ENCODE assay signal across 13 cellular contexts in genomic region chr3:128483657-128484403, GRCh38. TPM values are rescaled to one million over a fixed set of nuclear protein-coding genes. Genes with fewer than 3 reads are reported as not detected.
A peak's percentile ranks its signal among the peaks of the same experiment; 100 is the strongest.
DNase-seq lines count a peak whose midpoint lies in the region; TF ChIP-seq lines count a peak whose summit lies in the region.
"Had no signal": no experiment of that assay in that cellular context is flagged by ENCODE, and none has a peak within 500 bp of the region (broad histone marks: within the 10 kb centered on the region; RNA-seq: fewer than 3 reads in every experiment).

No MANE protein-coding gene starts in this region.

- H3K9ac ChIP-seq in BLaER1 (peak overlapping the region; percentile 36; the same call in 1 of the 2 replicates), fibroblast of lung (ENCODE audit: insufficient read depth, low read length) (no peak overlapping the region), parathyroid adenoma (no peak overlapping the region)

- no peaks in the 10 kb centered on the region for H3K9me3 Mint-ChIP-seq in activated CD4-positive, alpha-beta T cell treated with anti-CD3 and anti-CD28 coated beads, Interleukin-2, amount 10 ng/mL, durations not matched to agents 7 days and 5 days

- H3K9me3 ChIP-seq in BLaER1 (no peaks in the 10 kb centered on the region), fibroblast of lung (ENCODE audit: control insufficient read depth, insufficient read depth, low read depth, low read length) (no peaks in the 10 kb centered on the region), parathyroid adenoma (ENCODE audit: control insufficient read depth, low read length) (no peaks in the 10 kb centered on the region)

- H4K20me1 ChIP-seq in BLaER1 (peaks cover 66% of the 10 kb centered on the region), fibroblast of lung (ENCODE audit: control insufficient read depth, extremely low read depth, insufficient read depth, low read length) (no peaks in the 10 kb centered on the region)

- DNase-seq in KBM-7 (peak; percentile 60), fibroblast of lung (ENCODE audit: low read depth in 2 of 2) (peak in 1 of 2 donors; percentile 33), amniotic stem cell (lab: John Stamatoyannopoulos, UW) (no peak), SKM-1 (lab: John Stamatoyannopoulos, UW; ENCODE audit: unreplicated experiment) (no peak)
- DNase-seq in effector CD8-positive, alpha-beta T cell (lab: John Stamatoyannopoulos, UW): no peak
- DNase-seq in activated CD4-positive, alpha-beta T cell treated with anti-CD3 and anti-CD28 coated beads, Interleukin-2, amount 10 ng/mL, durations not matched to agents 7 days and 5 days: no peak
- DNase-seq: DMS79 treated with DMSO at 0.1 percent for 48 hours; NCI-H187 treated with DMSO at 0.1 percent for 48 hours; stimulated activated CD4-positive, alpha-beta T cell treated with anti-CD3 and anti-CD28 coated beads, Interleukin-12 subunit alpha, Interleukin-12 subunit beta, amount 100 ng/mL, for 4 hours had no signal

- peaks cover 17% of the 10 kb centered on the region for H3K79me2 ChIP-seq in fibroblast of lung (ENCODE audit: control insufficient read depth, insufficient read depth, low read length)
- H3K79me2 ChIP-seq in parathyroid adenoma: no peaks in the 10 kb centered on the region

- POLR2A ChIA-PET in activated CD4-positive, alpha-beta T cell treated with anti-CD3 and anti-CD28 coated beads, Interleukin-2, amount 10 ng/mL, durations not matched to agents 7 days and 5 days (lab: Charles Lee): no interaction called here

- peak overlapping the region; percentile 79 for H3K4me2 ChIP-seq in BLaER1
- peak overlapping the region; percentile 56 for H3K4me2 ChIP-seq in fibroblast of lung (ENCODE audit: extremely low read depth, insufficient read depth, low read length)
- H3K4me2 ChIP-seq in parathyroid adenoma (ENCODE audit: low read length): peak overlapping the region; percentile 93

- CTCF ChIA-PET in activated CD4-positive, alpha-beta T cell treated with anti-CD3 and anti-CD28 coated beads, Interleukin-2, amount 10 ng/mL, durations not matched to agents 7 days and 5 days (lab: Charles Lee): interaction anchor here (0.6 to 3.5 kb wide), 5 partner anchors 49 to 763 kb away, joined by 3 to 9 read pairs (median 4); no protein-coding TSS in a partner anchor

- H3K4me1 ChIP-seq in BLaER1: peaks cover 67% of the 10 kb centered on the region
- H3K4me1 ChIP-seq in fibroblast of lung (ENCODE audit: control insufficient read depth, extremely low read depth, insufficient read depth, low read length): peaks cover 19% of the 10 kb centered on the region
- H3K4me1 ChIP-seq in parathyroid adenoma: peaks cover 4% of the 10 kb centered on the region

- H3K36me3 ChIP-seq in BLaER1 (no peaks in the 10 kb centered on the region), fibroblast of lung (ENCODE audit: control insufficient read depth, insufficient read depth, low read length) (peaks cover 4% of the 10 kb centered on the region), parathyroid adenoma (ENCODE audit: control insufficient read depth, insufficient read depth, low read length) (no peaks in the 10 kb centered on the region)

- H3K4me1 Mint-ChIP-seq in activated CD4-positive, alpha-beta T cell treated with anti-CD3 and anti-CD28 coated beads, Interleukin-2, amount 10 ng/mL, durations not matched to agents 7 days and 5 days: peaks cover 16% of the 10 kb centered on the region

- peaks cover 94% of the 10 kb centered on the region for H3K27me3 ChIP-seq in BLaER1
- H3K27me3 ChIP-seq in fibroblast of lung (ENCODE audit: control insufficient read depth, insufficient read depth, low read length): peaks cover 3% of the 10 kb centered on the region
- no peaks in the 10 kb centered on the region for H3K27me3 ChIP-seq in parathyroid adenoma (ENCODE audit: control insufficient read depth, insufficient read depth, low read length)

- no peak overlapping the region for H3K4me3 Mint-ChIP-seq in activated CD4-positive, alpha-beta T cell treated with anti-CD3 and anti-CD28 coated beads, Interleukin-2, amount 10 ng/mL, durations not matched to agents 7 days and 5 days

- H2AFZ ChIP-seq in fibroblast of lung (ENCODE audit: low read length) (no peak overlapping the region), parathyroid adenoma (no peak overlapping the region)

- H3K36me3 Mint-ChIP-seq in activated CD4-positive, alpha-beta T cell treated with anti-CD3 and anti-CD28 coated beads, Interleukin-2, amount 10 ng/mL, durations not matched to agents 7 days and 5 days (ENCODE audit: low read depth): no peaks in the 10 kb centered on the region

- H3K27ac ChIP-seq in BLaER1 (peak overlapping the region; percentile 40; the same call in 1 of the 2 replicates), fibroblast of lung (ENCODE audit: insufficient read depth, low read length) (peak overlapping the region; percentile 27), parathyroid adenoma (no peak overlapping the region)

- H3K4me3 ChIP-seq in BLaER1 (peak overlapping the region; percentile 30; the same call in 1 of the 2 replicates), fibroblast of lung (replicated peaks in 1 of 4; ENCODE audit: control extremely low read depth in 1 of 4, insufficient read depth in 1 of 4, low read depth in 3 of 4, low read length in 4 of 4) (peak overlapping the region in 1 of 4 experiments; percentile 36), parathyroid adenoma (ENCODE audit: low read depth, low read length) (peak overlapping the region; percentile 12)

- no peak overlapping the region for H3K27ac Mint-ChIP-seq in activated CD4-positive, alpha-beta T cell treated with anti-CD3 and anti-CD28 coated beads, Interleukin-2, amount 10 ng/mL, durations not matched to agents 7 days and 5 days

- H3K27me3 Mint-ChIP-seq in activated CD4-positive, alpha-beta T cell treated with anti-CD3 and anti-CD28 coated beads, Interleukin-2, amount 10 ng/mL, durations not matched to agents 7 days and 5 days: peaks cover 62% of the 10 kb centered on the region

- TF ChIP-seq CTCF in fibroblast of lung (conservative IDR thresholded peaks at IDR 0.05 in 1 of 2, IDR thresholded peaks at IDR 0.05 in 1 of 2; ENCODE audit: low read depth in 1 of 2, low read length in 2 of 2) (no peak), parathyroid adenoma (IDR thresholded peaks at IDR 0.05) (no peak)

- in situ Hi-C loops in KBM-7 (cut with MboI; ENCODE audit: low pct_unique_long_range_greater_than_20kb, low sequenced_read_pairs): loop anchor here (10.0 kb wide), 1 partner anchor 49 kb away; no protein-coding TSS in a partner anchor

RNA-seq across cellular contexts. Expression of gene GATA2, which starts 9.2 kb away (rescaled TPM):
- 0.51 and 0.83 TPM in 2 replicates for total RNA-seq in fibroblast of lung
- 3.2 and 4.0 TPM in 2 replicates for polyA plus RNA-seq in fibroblast of lung
- polyA plus RNA-seq in fibroblast of lung (2012): 6.2 and 9.3 TPM in 2 replicates
- 4.3 and 4.9 TPM in 2 replicates for polyA minus RNA-seq in fibroblast of lung (ENCODE audit: low replicate concordance)
- total RNA-seq in activated CD4-positive, alpha-beta T cell treated with anti-CD3 and anti-CD28 coated beads, Interleukin-2, amount 10 ng/mL, durations not matched to agents 7 days and 5 days: not detected

RNA-seq across cellular contexts. Expression of gene DNAJB8, which starts 17.1 kb away (rescaled TPM):
- total RNA-seq in fibroblast of lung: not detected in 2 replicates
- not detected in 2 replicates for polyA plus RNA-seq in fibroblast of lung
- polyA plus RNA-seq in fibroblast of lung (2012): not detected in 2 replicates
- polyA minus RNA-seq in fibroblast of lung (ENCODE audit: low replicate concordance): not detected in 2 replicates
- not detected for total RNA-seq in activated CD4-positive, alpha-beta T cell treated with anti-CD3 and anti-CD28 coated beads, Interleukin-2, amount 10 ng/mL, durations not matched to agents 7 days and 5 days
- total RNA-seq: T-helper 1 cell treated with Interleukin-12 subunit alpha and Interleukin-12 subunit beta and Interleukin-4 antibody, amounts not matched to agents 30 ng/mL and 1 ng/mL, for 36 hours; ureter had no signal
